ENCODE assay signal across 2 cellular contexts in the genomic region with DNA sequence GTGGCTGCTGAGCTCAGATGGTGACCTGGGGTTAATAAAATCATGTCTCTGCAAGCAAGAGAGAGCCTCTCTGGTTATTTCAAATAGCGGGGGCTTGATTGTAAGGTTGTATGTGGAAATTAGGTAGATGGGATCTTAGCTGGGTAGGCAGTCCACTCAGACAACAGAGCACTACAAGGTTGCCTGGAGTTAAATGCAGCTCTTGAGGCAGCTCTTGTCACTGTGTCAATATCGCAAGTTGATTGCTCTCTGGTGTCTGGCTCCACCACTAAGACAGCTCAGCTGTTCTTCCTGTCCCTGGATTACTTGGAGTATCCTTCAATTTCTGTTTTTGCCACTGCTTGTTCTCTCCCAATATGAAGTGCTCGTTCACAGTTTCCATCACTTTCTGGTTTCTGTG.
TF ChIP-seq lines count a peak whose summit lies in the region.

No MANE protein-coding gene starts in this region.

TF ChIP-seq in GM23338, 12 proteins besides CTCF, POLR2A, EP300 and RAD21 (continued from another document):
- TF ChIP-seq, protein P1, sequence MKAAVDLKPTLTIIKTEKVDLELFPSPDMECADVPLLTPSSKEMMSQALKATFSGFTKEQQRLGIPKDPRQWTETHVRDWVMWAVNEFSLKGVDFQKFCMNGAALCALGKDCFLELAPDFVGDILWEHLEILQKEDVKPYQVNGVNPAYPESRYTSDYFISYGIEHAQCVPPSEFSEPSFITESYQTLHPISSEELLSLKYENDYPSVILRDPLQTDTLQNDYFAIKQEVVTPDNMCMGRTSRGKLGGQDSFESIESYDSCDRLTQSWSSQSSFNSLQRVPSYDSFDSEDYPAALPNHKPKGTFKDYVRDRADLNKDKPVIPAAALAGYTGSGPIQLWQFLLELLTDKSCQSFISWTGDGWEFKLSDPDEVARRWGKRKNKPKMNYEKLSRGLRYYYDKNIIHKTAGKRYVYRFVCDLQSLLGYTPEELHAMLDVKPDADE (IDR thresholded peaks at IDR 0.05): no peak
- no peak for TF ChIP-seq POLR2AphosphoS5 (IDR thresholded peaks at IDR 0.05; ENCODE audit: low read depth)
- TF ChIP-seq, protein P2, sequence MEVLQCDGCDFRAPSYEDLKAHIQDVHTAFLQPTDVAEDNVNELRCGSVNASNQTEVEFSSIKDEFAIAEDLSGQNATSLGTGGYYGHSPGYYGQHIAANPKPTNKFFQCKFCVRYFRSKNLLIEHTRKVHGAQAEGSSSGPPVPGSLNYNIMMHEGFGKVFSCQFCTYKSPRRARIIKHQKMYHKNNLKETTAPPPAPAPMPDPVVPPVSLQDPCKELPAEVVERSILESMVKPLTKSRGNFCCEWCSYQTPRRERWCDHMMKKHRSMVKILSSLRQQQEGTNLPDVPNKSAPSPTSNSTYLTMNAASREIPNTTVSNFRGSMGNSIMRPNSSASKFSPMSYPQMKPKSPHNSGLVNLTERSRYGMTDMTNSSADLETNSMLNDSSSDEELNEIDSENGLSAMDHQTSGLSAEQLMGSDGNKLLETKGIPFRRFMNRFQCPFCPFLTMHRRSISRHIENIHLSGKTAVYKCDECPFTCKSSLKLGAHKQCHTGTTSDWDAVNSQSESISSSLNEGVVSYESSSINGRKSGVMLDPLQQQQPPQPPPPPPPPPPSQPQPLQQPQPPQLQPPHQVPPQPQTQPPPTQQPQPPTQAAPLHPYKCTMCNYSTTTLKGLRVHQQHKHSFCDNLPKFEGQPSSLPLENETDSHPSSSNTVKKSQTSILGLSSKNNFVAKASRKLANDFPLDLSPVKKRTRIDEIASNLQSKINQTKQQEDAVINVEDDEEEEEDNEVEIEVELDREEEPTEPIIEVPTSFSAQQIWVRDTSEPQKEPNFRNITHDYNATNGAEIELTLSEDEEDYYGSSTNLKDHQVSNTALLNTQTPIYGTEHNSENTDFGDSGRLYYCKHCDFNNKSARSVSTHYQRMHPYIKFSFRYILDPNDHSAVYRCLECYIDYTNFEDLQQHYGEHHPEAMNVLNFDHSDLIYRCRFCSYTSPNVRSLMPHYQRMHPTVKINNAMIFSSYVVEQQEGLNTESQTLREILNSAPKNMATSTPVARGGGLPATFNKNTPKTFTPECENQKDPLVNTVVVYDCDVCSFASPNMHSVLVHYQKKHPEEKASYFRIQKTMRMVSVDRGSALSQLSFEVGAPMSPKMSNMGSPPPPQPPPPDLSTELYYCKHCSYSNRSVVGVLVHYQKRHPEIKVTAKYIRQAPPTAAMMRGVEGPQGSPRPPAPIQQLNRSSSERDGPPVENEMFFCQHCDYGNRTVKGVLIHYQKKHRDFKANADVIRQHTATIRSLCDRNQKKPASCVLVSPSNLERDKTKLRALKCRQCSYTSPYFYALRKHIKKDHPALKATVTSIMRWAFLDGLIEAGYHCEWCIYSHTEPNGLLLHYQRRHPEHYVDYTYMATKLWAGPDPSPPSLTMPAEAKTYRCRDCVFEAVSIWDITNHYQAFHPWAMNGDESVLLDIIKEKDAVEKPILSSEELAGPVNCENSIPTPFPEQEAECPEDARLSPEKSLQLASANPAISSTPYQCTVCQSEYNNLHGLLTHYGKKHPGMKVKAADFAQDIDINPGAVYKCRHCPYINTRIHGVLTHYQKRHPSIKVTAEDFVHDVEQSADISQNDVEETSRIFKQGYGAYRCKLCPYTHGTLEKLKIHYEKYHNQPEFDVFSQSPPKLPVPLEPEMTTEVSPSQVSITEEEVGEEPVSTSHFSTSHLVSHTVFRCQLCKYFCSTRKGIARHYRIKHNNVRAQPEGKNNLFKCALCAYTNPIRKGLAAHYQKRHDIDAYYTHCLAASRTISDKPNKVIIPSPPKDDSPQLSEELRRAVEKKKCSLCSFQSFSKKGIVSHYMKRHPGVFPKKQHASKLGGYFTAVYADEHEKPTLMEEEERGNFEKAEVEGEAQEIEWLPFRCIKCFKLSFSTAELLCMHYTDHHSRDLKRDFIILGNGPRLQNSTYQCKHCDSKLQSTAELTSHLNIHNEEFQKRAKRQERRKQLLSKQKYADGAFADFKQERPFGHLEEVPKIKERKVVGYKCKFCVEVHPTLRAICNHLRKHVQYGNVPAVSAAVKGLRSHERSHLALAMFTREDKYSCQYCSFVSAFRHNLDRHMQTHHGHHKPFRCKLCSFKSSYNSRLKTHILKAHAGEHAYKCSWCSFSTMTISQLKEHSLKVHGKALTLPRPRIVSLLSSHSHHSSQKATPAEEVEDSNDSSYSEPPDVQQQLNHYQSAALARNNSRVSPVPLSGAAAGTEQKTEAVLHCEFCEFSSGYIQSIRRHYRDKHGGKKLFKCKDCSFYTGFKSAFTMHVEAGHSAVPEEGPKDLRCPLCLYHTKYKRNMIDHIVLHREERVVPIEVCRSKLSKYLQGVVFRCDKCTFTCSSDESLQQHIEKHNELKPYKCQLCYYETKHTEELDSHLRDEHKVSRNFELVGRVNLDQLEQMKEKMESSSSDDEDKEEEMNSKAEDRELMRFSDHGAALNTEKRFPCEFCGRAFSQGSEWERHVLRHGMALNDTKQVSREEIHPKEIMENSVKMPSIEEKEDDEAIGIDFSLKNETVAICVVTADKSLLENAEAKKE (CRISPR knock-in tag; IDR thresholded peaks at IDR 0.05): no peak
- TF ChIP-seq EZH2 (IDR thresholded peaks at IDR 0.05; ENCODE audit: low read depth, unreplicated experiment): no peak
- TF ChIP-seq NANOG (IDR thresholded peaks at IDR 0.05; ENCODE audit: borderline replicate concordance): no peak
- TF ChIP-seq EZH2phosphoT487 (IDR thresholded peaks at IDR 0.05; ENCODE audit: unreplicated experiment): no peak
- no peak for TF ChIP-seq ZNF114 (CRISPR knock-in tag; IDR thresholded peaks at IDR 0.05)
- TF ChIP-seq REST (IDR thresholded peaks at IDR 0.05; ENCODE audit: unreplicated experiment): no peak
- no peak for TF ChIP-seq STAT1 (IDR thresholded peaks at IDR 0.05; ENCODE audit: unreplicated experiment)
- TF ChIP-seq CREB1 (CRISPR knock-in tag; IDR thresholded peaks at IDR 0.05; ENCODE audit: low read depth): no peak
TF ChIP-seq in GM23338: peak in this region for 0.

TF ChIP-seq in neural cell, 6 proteins besides CTCF, POLR2A, EP300 and RAD21:
- no peak for TF ChIP-seq REST (IDR thresholded peaks at IDR 0.05; ENCODE audit: borderline replicate concordance)
- TF ChIP-seq POLR2AphosphoS5 (IDR thresholded peaks at IDR 0.05): peak; percentile 67
- TF ChIP-seq SMC3 (conservative IDR thresholded peaks at IDR 0.05; ENCODE audit: poor library complexity): no peak
- TF ChIP-seq MXI1 (conservative IDR thresholded peaks at IDR 0.05; ENCODE audit: poor library complexity, severe bottlenecking): no peak
